12 cellular contexts compared by ENCODE assay signal in genomic region chr17:36856169-36856568, GRCh38.
"Had no signal": no experiment of that assay in that cellular context is flagged by ENCODE, and none has a peak within 500 bp of the region (broad histone marks: within the 10 kb centered on the region; RNA-seq: fewer than 3 reads in every experiment).

No MANE protein-coding gene starts in this region.

- FAIRE-seq: frontal cortex had no signal

- H3K27me3 ChIP-seq: upper lobe of left lung had no signal

- ATAC-seq: activated CD8-positive, alpha-beta memory T cell treated with anti-CD3 and anti-CD28 coated beads, Interleukin-2, amount 10 ng/mL, durations not matched to agents 7 days and 5 days; heart left ventricle; left lung; stimulated activated naive CD8-positive, alpha-beta T cell treated with anti-CD3 and anti-CD28 coated beads, Interleukin-15, Interleukin-2, amounts not matched to agents 100 U/mL and 50 U/mL, for 24 hours had no signal

- DNase-seq: activated CD4-positive, alpha-beta T cell treated with anti-CD3 and anti-CD28 coated beads, Interleukin-2, amount 50 U/mL, for 4 hours; activated CD8-positive, alpha-beta memory T cell treated with anti-CD3 and anti-CD28 coated beads, Interleukin-2, amount 10 ng/mL, durations not matched to agents 7 days and 5 days; activated effector memory CD4-positive, alpha-beta T cell treated with anti-CD3 and anti-CD28 coated beads, Interleukin-2, amount 50 U/mL, for 16 hours; activated T-cell treated with anti-CD3 and anti-CD28 coated beads, Interleukin-2, amount 50 U/mL, for 24 hours; heart left ventricle; left lung; stimulated activated CD4-positive, alpha-beta T cell treated with anti-CD3 and anti-CD28 coated beads, Interleukin-2, amount 100 ng/mL, for 48 hours; stimulated activated CD8-positive, alpha-beta memory T cell treated with anti-CD3 and anti-CD28 coated beads, Interleukin-4, amount 100 ng/mL, for 48 hours; stimulated activated naive CD8-positive, alpha-beta T cell treated with anti-CD3 and anti-CD28 coated beads, Interleukin-15, Interleukin-2, amounts not matched to agents 100 U/mL and 50 U/mL, for 24 hours; T-helper 2 cell; upper lobe of left lung had no signal

- H3K36me3 ChIP-seq: heart left ventricle, left lung, upper lobe of left lung had no signal

- H3K27ac ChIP-seq: heart left ventricle, left lung, upper lobe of left lung had no signal

- H3K4me3 ChIP-seq: heart left ventricle, left lung, upper lobe of left lung had no signal

- H3K4me1 ChIP-seq: heart left ventricle, left lung, upper lobe of left lung had no signal

- H3K9me3 ChIP-seq: heart left ventricle, left lung, upper lobe of left lung had no signal
